In genomic region chr1:25668931-25669573, GRCh38 we compare ENCODE assay signal across 17 cellular contexts.
"Had no signal": no experiment of that assay in that cellular context is flagged by ENCODE, and none has a peak within 500 bp of the region (broad histone marks: within the 10 kb centered on the region; RNA-seq: fewer than 3 reads in every experiment).

No MANE protein-coding gene starts in this region.

- H3K27ac Mint-ChIP-seq: activated CD8-positive, alpha-beta T cell treated with anti-CD3 and anti-CD28 coated beads, Interleukin-2, amount 10 ng/mL, durations not matched to agents 7 days and 5 days had no signal

- DNase-seq: activated CD4-positive, alpha-beta T cell treated with anti-CD3 and anti-CD28 coated beads for 1 hour; activated CD8-positive, alpha-beta memory T cell treated with anti-CD3 and anti-CD28 coated beads, Interleukin-2, amount 50 U/mL, for 48 hours; activated CD8-positive, alpha-beta T cell treated with anti-CD3 and anti-CD28 coated beads, Interleukin-2, amount 10 ng/mL, durations not matched to agents 7 days and 5 days; activated gamma-delta T cell treated with Interleukin-2 at 50 U/mL for 16 hours; amygdala; brain microvascular endothelial cell; endodermal cell; erythroblast; left ventricle myocardium superior; mesenchymal stem cell; psoas muscle; SJCRH30; stimulated activated CD4-positive, alpha-beta T cell treated with anti-CD3 and anti-CD28 coated beads, Interleukin-12 subunit alpha, Interleukin-12 subunit beta, amount 100 ng/mL, for 4 hours; stimulated activated CD4-positive, alpha-beta T cell treated with anti-CD3 and anti-CD28 coated beads, Interleukin-4, amount 100 ng/mL, for 1 hour; stimulated activated CD8-positive, alpha-beta memory T cell treated with anti-CD3 and anti-CD28 coated beads, Interleukin-4, amount 100 ng/mL, for 48 hours; stomach had no signal

- ATAC-seq: activated CD8-positive, alpha-beta T cell treated with anti-CD3 and anti-CD28 coated beads, Interleukin-2, amount 10 ng/mL, durations not matched to agents 7 days and 5 days; left ventricle myocardium superior; psoas muscle; sciatic nerve had no signal

- H3K4me3 Mint-ChIP-seq: activated CD8-positive, alpha-beta T cell treated with anti-CD3 and anti-CD28 coated beads, Interleukin-2, amount 10 ng/mL, durations not matched to agents 7 days and 5 days; endodermal cell had no signal
